15 cellular contexts compared by ENCODE assay signal in the genomic region with DNA sequence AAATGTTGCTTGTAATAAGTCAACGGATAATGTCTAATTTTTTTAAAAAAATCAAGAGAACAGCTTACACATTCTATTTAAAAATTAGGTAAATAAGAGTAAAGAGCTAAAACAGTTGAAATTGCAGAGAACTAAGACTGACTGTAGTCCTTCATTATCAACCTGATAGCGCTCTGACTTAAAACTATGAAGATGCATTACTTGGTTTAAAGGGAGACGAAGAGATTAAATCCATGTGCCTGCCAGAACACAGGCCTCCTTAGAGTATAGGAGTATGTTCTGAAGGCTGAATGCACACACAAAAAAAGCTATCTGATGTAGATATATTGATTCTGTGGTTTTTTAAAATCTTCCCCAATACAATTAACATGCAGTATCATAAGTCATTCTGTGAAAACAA. TPM values are rescaled to one million over a fixed set of nuclear protein-coding genes. Genes with fewer than 3 reads are reported as not detected.
DNase-seq lines count a peak whose midpoint lies in the region; ATAC-seq and TF ChIP-seq lines count a peak whose summit lies in the region.
"Had no signal": no experiment of that assay in that cellular context is flagged by ENCODE, and none has a peak within 500 bp of the region (broad histone marks: within the 10 kb centered on the region; RNA-seq: fewer than 3 reads in every experiment).

No MANE protein-coding gene starts in this region.

- H3K27me3 Mint-ChIP-seq in CD4-positive, CD25-positive, alpha-beta regulatory T cell, result no peaks in the 10 kb centered on the region
- peaks cover 5% of the 10 kb centered on the region for H3K27me3 Mint-ChIP-seq in GM23338 (ENCODE audit: insufficient read depth, low read depth, poor library complexity)
- no peaks in the 10 kb centered on the region for H3K27me3 Mint-ChIP-seq in activated CD4-positive, alpha-beta memory T cell treated with anti-CD3 and anti-CD28 coated beads, Interleukin-2, amount 10 ng/mL, durations not matched to agents 7 days and 5 days
- no peaks in the 10 kb centered on the region for H3K27me3 Mint-ChIP-seq in naive thymus-derived CD4-positive, alpha-beta T cell

- peaks cover 18% of the 10 kb centered on the region for H3K36me3 Mint-ChIP-seq in CD4-positive, CD25-positive, alpha-beta regulatory T cell
- H3K36me3 Mint-ChIP-seq in GM23338 (ENCODE audit: low read depth), result no peaks in the 10 kb centered on the region
- H3K36me3 Mint-ChIP-seq in activated CD4-positive, alpha-beta memory T cell treated with anti-CD3 and anti-CD28 coated beads, Interleukin-2, amount 10 ng/mL, durations not matched to agents 7 days and 5 days (ENCODE audit: low read depth), result peaks cover 16% of the 10 kb centered on the region
- H3K36me3 Mint-ChIP-seq in naive thymus-derived CD4-positive, alpha-beta T cell, result peaks cover 0 to 12% (median 10%) of the 10 kb centered on the region in 5 donors
- H3K36me3 Mint-ChIP-seq: activated naive CD4-positive, alpha-beta T cell treated with anti-CD3 and anti-CD28 coated beads, Interleukin-2, amount 50 U/mL, for 72 hours had no signal

- POLR2A ChIA-PET in activated CD4-positive, alpha-beta memory T cell treated with anti-CD3 and anti-CD28 coated beads, Interleukin-2, amount 10 ng/mL, durations not matched to agents 7 days and 5 days (lab: Charles Lee), result interaction anchor here (0.9 to 3.1 kb wide), 6 partner anchors 10 to 111 kb away, joined by 3 to 21 read pairs (median 7); partner anchors contain the start of genes GLG1 and RFWD3
- POLR2A ChIA-PET in naive thymus-derived CD4-positive, alpha-beta T cell (lab: Charles Lee), result interaction anchor here (0.6 to 2.7 kb wide), 4 partner anchors 10 to 206 kb away, joined by 3 to 13 read pairs (median 3); partner anchors contain the start of gene GLG1

- H3K4me2 ChIP-seq in GM23338, result no peak overlapping the region

- H3K4me3 ChIP-seq in CD4-positive, CD25-positive, alpha-beta regulatory T cell (ENCODE audit: low read depth, low read length), result peak overlapping the region; percentile 39
- H3K4me3 ChIP-seq in GM23338, result no peak overlapping the region
- H3K4me3 ChIP-seq in naive thymus-derived CD4-positive, alpha-beta T cell (ENCODE audit: low read length), result no peak overlapping the region
- H3K4me3 ChIP-seq: Peyer's patch had no signal

- intact Hi-C loops in naive thymus-derived CD4-positive, alpha-beta T cell (cut with micrococcal nuclease), result no loop called here

- H3K79me2 ChIP-seq in GM23338 (replicated peaks; ENCODE audit: insufficient read depth), result peaks cover 99% of the 10 kb centered on the region

- peaks cover 36% of the 10 kb centered on the region for H3K4me1 ChIP-seq in CD4-positive, CD25-positive, alpha-beta regulatory T cell (ENCODE audit: control insufficient read depth, insufficient read depth, low read length, poor library complexity, severe bottlenecking)
- peaks cover 4% of the 10 kb centered on the region; the same call in 1 of the 2 replicates for H3K4me1 ChIP-seq in GM23338 (ENCODE audit: insufficient read depth)
- H3K4me1 ChIP-seq in naive thymus-derived CD4-positive, alpha-beta T cell (ENCODE audit: control insufficient read depth in 2 of 2, insufficient read depth in 2 of 2, low read length in 2 of 2), result peaks cover 0 to 10% of the 10 kb centered on the region in 2 donors

- peaks cover 39% of the 10 kb centered on the region for H4K20me1 ChIP-seq in GM23338 (replicated peaks; ENCODE audit: insufficient read depth)

- no peak for DNase-seq in CD4-positive, CD25-positive, alpha-beta regulatory T cell
- DNase-seq in GM23338 (ENCODE audit: low spot score) (no peak), NCI-H345 treated with DMSO at 0.1 percent for 48 hours (lab: John Stamatoyannopoulos, UW; ENCODE audit: unreplicated experiment) (no peak), GM10266 (ENCODE audit: extremely low spot score) (no peak), SIG-M5 (lab: John Stamatoyannopoulos, UW) (no peak)
- no peak for DNase-seq in activated CD4-positive, alpha-beta memory T cell treated with anti-CD3 and anti-CD28 coated beads, Interleukin-2, amount 10 ng/mL, durations not matched to agents 7 days and 5 days
- DNase-seq in naive thymus-derived CD4-positive, alpha-beta T cell, result no peak
- DNase-seq: DMS79 treated with DMSO at 0.1 percent for 48 hours; effector CD4-positive, alpha-beta T cell; NCI-H1048; Peyer's patch; small intestine; trophoblast cell had no signal

- peak overlapping the region; percentile 45 to 81 (median 56) for H3K27ac Mint-ChIP-seq in CD4-positive, CD25-positive, alpha-beta regulatory T cell
- no peak overlapping the region for H3K27ac Mint-ChIP-seq in GM23338
- peak overlapping the region; percentile 12 for H3K27ac Mint-ChIP-seq in activated CD4-positive, alpha-beta memory T cell treated with anti-CD3 and anti-CD28 coated beads, Interleukin-2, amount 10 ng/mL, durations not matched to agents 7 days and 5 days
- peak overlapping the region in 8 of 9 donors; percentile 13 to 90 (median 69) for H3K27ac Mint-ChIP-seq in naive thymus-derived CD4-positive, alpha-beta T cell

- TF ChIP-seq CTCF in GM23338 (conservative IDR thresholded peaks at IDR 0.05; ENCODE audit: low read depth in 2 of 2), result no peak
- TF ChIP-seq CTCF in GM10266 (IDR thresholded peaks at IDR 0.05; ENCODE audit: control insufficient read depth, insufficient read depth, low read depth, missing control alignments), result no peak

- H3K9me3 Mint-ChIP-seq in CD4-positive, CD25-positive, alpha-beta regulatory T cell, result no peaks in the 10 kb centered on the region
- no peaks in the 10 kb centered on the region for H3K9me3 Mint-ChIP-seq in GM23338
- no peaks in the 10 kb centered on the region for H3K9me3 Mint-ChIP-seq in activated CD4-positive, alpha-beta memory T cell treated with anti-CD3 and anti-CD28 coated beads, Interleukin-2, amount 10 ng/mL, durations not matched to agents 7 days and 5 days
- H3K9me3 Mint-ChIP-seq in naive thymus-derived CD4-positive, alpha-beta T cell, result peaks cover 0 to 3% (median 0%) of the 10 kb centered on the region in 11 donors
- H3K9me3 Mint-ChIP-seq: activated naive CD4-positive, alpha-beta T cell treated with anti-CD3 and anti-CD28 coated beads, Interleukin-2, amount 50 U/mL, for 72 hours; CD14-positive monocyte had no signal

- CTCF ChIA-PET in activated CD4-positive, alpha-beta memory T cell treated with anti-CD3 and anti-CD28 coated beads, Interleukin-2, amount 10 ng/mL, durations not matched to agents 7 days and 5 days (lab: Charles Lee), result interaction anchor here (0.8 to 0.9 kb wide), 2 partner anchors 8 to 18 kb away, joined by 3 read pairs; no protein-coding TSS in a partner anchor
- CTCF ChIA-PET in naive thymus-derived CD4-positive, alpha-beta T cell (lab: Charles Lee), result interaction anchor here (0.7 to 0.8 kb wide), 2 partner anchors 10 to 18 kb away, joined by 3 to 4 read pairs; no protein-coding TSS in a partner anchor

- ATAC-seq in CD4-positive, CD25-positive, alpha-beta regulatory T cell (ENCODE audit: low read depth in 2 of 2), result no peak
- ATAC-seq in GM23338, result no peak
- no peak for ATAC-seq in naive thymus-derived CD4-positive, alpha-beta T cell

- H3K9me3 ChIP-seq in CD4-positive, CD25-positive, alpha-beta regulatory T cell (ENCODE audit: control insufficient read depth in 2 of 2, low read length in 2 of 2), result no peaks in the 10 kb centered on the region
- H3K9me3 ChIP-seq in naive thymus-derived CD4-positive, alpha-beta T cell (ENCODE audit: control insufficient read depth in 2 of 3, low read length in 3 of 3), result no peaks in the 10 kb centered on the region
- H3K9me3 ChIP-seq: Peyer's patch had no signal

- no peaks in the 10 kb centered on the region for H3F3A ChIP-seq in GM23338 (replicated peaks; ENCODE audit: low read depth)

- no peaks in the 10 kb centered on the region for H3K9me2 ChIP-seq in GM23338 (ENCODE audit: insufficient read depth)

- no peaks in the 10 kb centered on the region for H3K27me3 ChIP-seq in CD4-positive, CD25-positive, alpha-beta regulatory T cell (ENCODE audit: control insufficient read depth, insufficient read depth, low read length)
- H3K27me3 ChIP-seq in GM23338 (ENCODE audit: insufficient read depth), result no peaks in the 10 kb centered on the region
- no peaks in the 10 kb centered on the region for H3K27me3 ChIP-seq in naive thymus-derived CD4-positive, alpha-beta T cell (ENCODE audit: control insufficient read depth in 2 of 2, insufficient read depth in 2 of 2, low read length in 2 of 2)
- H3K27me3 ChIP-seq: Peyer's patch had no signal

- H3K36me3 ChIP-seq in CD4-positive, CD25-positive, alpha-beta regulatory T cell (ENCODE audit: control insufficient read depth, insufficient read depth, low read length), result no peaks in the 10 kb centered on the region
- no peaks in the 10 kb centered on the region for H3K36me3 ChIP-seq in GM23338 (ENCODE audit: insufficient read depth)
- no peaks in the 10 kb centered on the region for H3K36me3 ChIP-seq in naive thymus-derived CD4-positive, alpha-beta T cell (ENCODE audit: control insufficient read depth in 2 of 3, insufficient read depth in 3 of 3, low read length in 3 of 3)
- H3K36me3 ChIP-seq: Peyer's patch had no signal

- H3K4me1 Mint-ChIP-seq in CD4-positive, CD25-positive, alpha-beta regulatory T cell, result peaks cover 36 to 90% (median 59%) of the 10 kb centered on the region in 4 donors
- peaks cover 4% of the 10 kb centered on the region; the same call in 2 of the 3 replicates for H3K4me1 Mint-ChIP-seq in GM23338
- H3K4me1 Mint-ChIP-seq in activated CD4-positive, alpha-beta memory T cell treated with anti-CD3 and anti-CD28 coated beads, Interleukin-2, amount 10 ng/mL, durations not matched to agents 7 days and 5 days, result peaks cover 40% of the 10 kb centered on the region
- peaks cover 57 to 96% (median 72%) of the 10 kb centered on the region in 7 donors for H3K4me1 Mint-ChIP-seq in naive thymus-derived CD4-positive, alpha-beta T cell

- peak overlapping the region; percentile 55 for H3K27ac ChIP-seq in CD4-positive, CD25-positive, alpha-beta regulatory T cell (ENCODE audit: insufficient read depth, low read length, poor library complexity, severe bottlenecking)
- 0 out of 2 replicates have a peak overlapping the region, but pooled peaks have one; percentile 2 for H3K27ac ChIP-seq in GM23338 (ENCODE audit: low read depth)
- H3K27ac ChIP-seq in naive thymus-derived CD4-positive, alpha-beta T cell (ENCODE audit: low read depth, low read length), result no peak overlapping the region
- H3K27ac ChIP-seq: Peyer's patch had no signal

- H2AFZ ChIP-seq in GM23338, result no peak overlapping the region

- H3K4me3 Mint-ChIP-seq in CD4-positive, CD25-positive, alpha-beta regulatory T cell, result peak overlapping the region; percentile 39 to 58 (median 52)
- H3K4me3 Mint-ChIP-seq in GM23338, result no peak overlapping the region
- H3K4me3 Mint-ChIP-seq in activated CD4-positive, alpha-beta memory T cell treated with anti-CD3 and anti-CD28 coated beads, Interleukin-2, amount 10 ng/mL, durations not matched to agents 7 days and 5 days, result no peak overlapping the region
- peak overlapping the region in 5 of 10 donors; percentile 6 to 58 (median 44) for H3K4me3 Mint-ChIP-seq in naive thymus-derived CD4-positive, alpha-beta T cell
- H3K4me3 Mint-ChIP-seq: CD14-positive monocyte had no signal

RNA-seq across cellular contexts. Expression of gene GLG1, which starts 28.5 kb away (rescaled TPM):
- 202 TPM for total RNA-seq in CD4-positive, CD25-positive, alpha-beta regulatory T cell
- polyA plus RNA-seq in CD4-positive, CD25-positive, alpha-beta regulatory T cell, result 100 to 1,000 TPM; 147 to 156 (median 152) TPM
- total RNA-seq in GM23338 (2014; rRNA removed; shearing (Covaris generic)), result 211 and 226 TPM in 2 replicates
- polyA plus RNA-seq in GM23338 (2016; fragmentation: Nextera tagmentation; extraction: Ambion mirVana), result 58.8 and 61.2 TPM in 2 replicates
- 100 to 1,000 TPM; 130 to 132 TPM for total RNA-seq in activated CD4-positive, alpha-beta memory T cell treated with anti-CD3 and anti-CD28 coated beads, Interleukin-2, amount 10 ng/mL, durations not matched to agents 7 days and 5 days
- total RNA-seq in naive thymus-derived CD4-positive, alpha-beta T cell, result 100 to 1,000 TPM; 125 to 198 (median 188) TPM
- 100 to 1,000 TPM; 181 to 285 TPM for polyA plus RNA-seq in naive thymus-derived CD4-positive, alpha-beta T cell

Comparison
In these comparisons a context has a peak if more than half of its experiments do, and no peak if none do; other contexts are left out.
1. H3K4me3 Mint-ChIP-seq: peak in CD4-positive, CD25-positive, alpha-beta regulatory T cell (4 of 4); none in GM23338 (single experiment) and activated CD4-positive, alpha-beta memory T cell treated with anti-CD3 and anti-CD28 coated beads, Interleukin-2, amount 10 ng/mL, durations not matched to agents 7 days and 5 days (single experiment).